In the genomic region with DNA sequence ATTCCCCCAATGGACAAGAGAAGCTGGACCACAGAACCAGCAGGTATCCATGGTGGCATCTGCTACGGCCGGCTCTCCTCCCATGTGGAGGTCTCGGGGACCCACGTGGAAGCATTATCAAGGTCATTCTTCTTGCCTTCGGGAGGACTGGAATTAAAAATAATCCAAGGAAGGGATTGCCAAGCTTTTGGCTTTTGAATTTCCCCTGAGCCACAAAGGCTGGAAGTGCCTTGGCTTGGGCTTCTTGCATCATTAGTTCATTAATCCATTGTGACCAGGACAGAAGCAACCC, we compare ENCODE assay signal across 33 cellular contexts. TPM values are rescaled to one million over a fixed set of nuclear protein-coding genes. Genes with fewer than 3 reads are reported as not detected.
"Had no signal": no experiment of that assay in that cellular context is flagged by ENCODE, and none has a peak within 500 bp of the region (broad histone marks: within the 10 kb centered on the region; RNA-seq: fewer than 3 reads in every experiment).

No MANE protein-coding gene starts in this region.

- H3K4me1 ChIP-seq: esophagus squamous epithelium, gastroesophageal sphincter had no signal

- H3K27me3 ChIP-seq: brain microvascular endothelial cell, heart right ventricle had no signal

- H3K36me3 ChIP-seq: brain microvascular endothelial cell, esophagus squamous epithelium, gastroesophageal sphincter, WERI-Rb-1 had no signal

- ATAC-seq: activated CD4-positive, alpha-beta T cell treated with anti-CD3 and anti-CD28 coated beads for 36 hours; activated naive CD4-positive, alpha-beta T cell treated with anti-CD3 and anti-CD28 coated beads, Interleukin-2, amount 50 U/mL, for 72 hours; activated T-cell treated with anti-CD3 and anti-CD28 coated beads, Interleukin-2, amount 50 U/mL, for 72 hours; gastroesophageal sphincter; heart right ventricle; T-helper 17 cell had no signal

- H3K4me3 ChIP-seq: coronary artery, esophagus squamous epithelium, gastroesophageal sphincter, heart right ventricle had no signal

- DNase-seq: activated CD4-positive, alpha-beta memory T cell treated with anti-CD3 and anti-CD28 coated beads, Interleukin-2, amount 10 ng/mL, durations not matched to agents 7 days and 5 days; activated CD4-positive, alpha-beta T cell treated with anti-CD3 and anti-CD28 coated beads for 36 hours; activated CD4-positive, alpha-beta T cell treated with anti-CD3 and anti-CD28 coated beads, Interleukin-2, amount 10 ng/mL, durations not matched to agents 24 days and 14 days; activated CD4-positive, CD25-positive, alpha-beta regulatory T cell; activated CD4-positive, CD25-positive, alpha-beta regulatory T cell treated with anti-CD3 and anti-CD28 coated beads, Interleukin-2, amount 50 U/mL, for 72 hours; activated CD8-positive, alpha-beta memory T cell treated with anti-CD3 and anti-CD28 coated beads, Interleukin-2, amount 50 U/mL, for 48 hours; activated gamma-delta T cell; activated naive CD4-positive, alpha-beta T cell; activated naive CD4-positive, alpha-beta T cell treated with anti-CD3 and anti-CD28 coated beads, Interleukin-2, amount 10 ng/mL, durations not matched to agents 7 days and 5 days; activated naive CD8-positive, alpha-beta T cell treated with anti-CD3 and anti-CD28 coated beads, Interleukin-2, amount 10 ng/mL, durations not matched to agents 7 days and 5 days; activated T-cell treated with anti-CD3 and anti-CD28 coated beads for 4 hours; activated T-cell treated with anti-CD3 and anti-CD28 coated beads, Interleukin-2, amount 50 U/mL, for 24 hours; activated T-cell treated with anti-CD3 and anti-CD28 coated beads, Interleukin-2, amount 50 U/mL, for 72 hours; brain microvascular endothelial cell; cerebellar nuclear complex; dermis blood vessel endothelial cell; effector CD8-positive, alpha-beta T cell; esophagus squamous epithelium; foreskin melanocyte; heart right ventricle; T-helper 1 cell; T-helper 17 cell; T1000; WERI-Rb-1 had no signal

- H3K27ac ChIP-seq: brain microvascular endothelial cell, coronary artery, epithelial cell of prostate, esophagus squamous epithelium, gastroesophageal sphincter, heart right ventricle, WERI-Rb-1 had no signal

- H3K9me3 ChIP-seq: esophagus squamous epithelium, gastroesophageal sphincter, heart right ventricle had no signal

RNA-seq across cellular contexts. Expression of gene C16orf89, which starts 48.1 kb away (rescaled TPM):
- total RNA-seq: activated CD4-positive, alpha-beta memory T cell treated with anti-CD3 and anti-CD28 coated beads, Interleukin-2, amount 10 ng/mL, durations not matched to agents 7 days and 5 days; activated CD4-positive, alpha-beta T cell treated with anti-CD3 and anti-CD28 coated beads for 36 hours; activated CD4-positive, alpha-beta T cell treated with anti-CD3 and anti-CD28 coated beads, Interleukin-2, amount 10 ng/mL, durations not matched to agents 24 days and 14 days; activated naive CD4-positive, alpha-beta T cell treated with anti-CD3 and anti-CD28 coated beads, Interleukin-2, amount 50 U/mL, for 72 hours; activated naive CD8-positive, alpha-beta T cell treated with anti-CD3 and anti-CD28 coated beads, Interleukin-2, amount 10 ng/mL, durations not matched to agents 7 days and 5 days; activated T-cell treated with anti-CD3 and anti-CD28 coated beads, Interleukin-2, amount 50 U/mL, for 72 hours; astrocyte; bronchial epithelial cell; dermis blood vessel endothelial cell; endothelial cell of umbilical vein; fibroblast of villous mesenchyme; T-helper 17 cell had no signal

RNA-seq across cellular contexts. Expression of gene SEC14L5, which starts 59.5 kb away (rescaled TPM):
- total RNA-seq: activated CD4-positive, alpha-beta T cell treated with anti-CD3 and anti-CD28 coated beads, Interleukin-2, amount 10 ng/mL, durations not matched to agents 24 days and 14 days; dermis blood vessel endothelial cell; endothelial cell of umbilical vein; glomerular endothelial cell had no signal
